11 cellular contexts compared by ENCODE assay signal in genomic region chr22:19869497-19870152, GRCh38. TPM values are rescaled to one million over a fixed set of nuclear protein-coding genes. Genes with fewer than 3 reads are reported as not detected.
DNase-seq lines count a peak whose midpoint lies in the region; ATAC-seq and TF ChIP-seq lines count a peak whose summit lies in the region.
"Had no signal": no experiment of that assay in that cellular context is flagged by ENCODE, and none has a peak within 500 bp of the region (broad histone marks: within the 10 kb centered on the region; RNA-seq: fewer than 3 reads in every experiment).

No MANE protein-coding gene starts in this region.

- H3K4me1 ChIP-seq in BE2C, result peaks cover 11% of the 10 kb centered on the region
- H3K4me1 ChIP-seq in osteoblast (ENCODE audit: insufficient read depth, low read length), result peaks cover 5% of the 10 kb centered on the region

- H3K27me3 ChIP-seq in BE2C (no peaks in the 10 kb centered on the region), H7 (ENCODE audit: control insufficient read depth, insufficient read depth, low read length) (no peaks in the 10 kb centered on the region), dorsolateral prefrontal cortex (no peaks in the 10 kb centered on the region), osteoblast (ENCODE audit: insufficient read depth, low read length) (no peaks in the 10 kb centered on the region)

- H3K79me2 ChIP-seq in osteoblast (ENCODE audit: insufficient read depth, low read length), result no peaks in the 10 kb centered on the region

- intact Hi-C loops in dorsolateral prefrontal cortex (cut with DNase I), result loop anchor here in 1 of 2 donors (10.0 kb wide), 1 partner anchor 55 kb away; no protein-coding TSS in a partner anchor

- H3K4me3 ChIP-seq in BE2C (ENCODE audit: low read depth, low read length), result no peak overlapping the region
- no peak overlapping the region for H3K4me3 ChIP-seq in H7 (ENCODE audit: insufficient read depth, low read depth, low read length)
- peak overlapping the region in 8 of 59 donors; percentile 3 to 40 (median 12) for H3K4me3 ChIP-seq in dorsolateral prefrontal cortex
- H3K4me3 ChIP-seq in osteoblast (ENCODE audit: insufficient read depth, low read length), result no peak overlapping the region

- H3K4me2 ChIP-seq in osteoblast (ENCODE audit: insufficient read depth, low read length), result no peak overlapping the region

- H3K36me3 ChIP-seq in BE2C, result no peaks in the 10 kb centered on the region
- H3K36me3 ChIP-seq in H7 (replicated peaks; ENCODE audit: control insufficient read depth, insufficient read depth, low read length), result no peaks in the 10 kb centered on the region
- H3K36me3 ChIP-seq in osteoblast (ENCODE audit: insufficient read depth, low read length), result no peaks in the 10 kb centered on the region

- no peaks in the 10 kb centered on the region for H3K9me3 ChIP-seq in BE2C
- H3K9me3 ChIP-seq in osteoblast (ENCODE audit: low read depth, low read length), result no peaks in the 10 kb centered on the region

- TF ChIP-seq CTCF in BE2C (IDR thresholded peaks at IDR 0.05; ENCODE audit: low read depth, low read length), result no peak
- TF ChIP-seq CTCF in dorsolateral prefrontal cortex (IDR thresholded peaks at IDR 0.05 in 54 of 56, conservative IDR thresholded peaks at IDR 0.05 in 2 of 56; ENCODE audit: low read depth in 1 of 56, partially characterized antibody in 56 of 56), result peak in 4 of 56 donors; percentile 9 to 32 (median 10)
- TF ChIP-seq CTCF in osteoblast (IDR thresholded peaks at IDR 0.05; ENCODE audit: extremely low read depth, low read depth, low read length), result no peak

- peak overlapping the region in 34 of 59 donors; percentile 4 to 80 (median 54) for H3K27ac ChIP-seq in dorsolateral prefrontal cortex
- no peak overlapping the region for H3K27ac ChIP-seq in osteoblast (ENCODE audit: low read depth, low read length)

- H2AFZ ChIP-seq in osteoblast (ENCODE audit: low read length), result no peak overlapping the region

- DNase-seq in BE2C, result peak; percentile 1
- peak; percentile 39 for DNase-seq in H7
- peak in 7 of 10 donors; percentile 13 to 42 (median 30) for DNase-seq in dorsolateral prefrontal cortex
- peak; percentile 27 for DNase-seq in osteoblast (ENCODE audit: insufficient read length, low spot score, missing footprints)
- no peak for DNase-seq in KG1 (lab: John Stamatoyannopoulos, UW)
- no peak for DNase-seq in GOT3 (lab: John Stamatoyannopoulos, UW)
- DNase-seq: activated CD4-positive, alpha-beta T cell treated with anti-CD3 and anti-CD28 coated beads for 36 hours; NCI-H1930; NCI-H510A; SIG-M5 had no signal

- no peaks in the 10 kb centered on the region for H4K20me1 ChIP-seq in osteoblast (ENCODE audit: insufficient read depth, low read length)

- ATAC-seq in HG02623 (IDR thresholded peaks at IDR 0.05; ENCODE audit: unreplicated experiment), result no peak
- ATAC-seq: activated CD4-positive, alpha-beta T cell treated with anti-CD3 and anti-CD28 coated beads for 36 hours had no signal

RNA-seq across cellular contexts. Expression of gene GNB1L, which starts 15.0 kb away (rescaled TPM):
- 3.2 TPM for polyA plus RNA-seq in BE2C (2012; ENCODE audit: insufficient read depth, insufficient read length, low read depth)
- 31.4 and 38.2 TPM in 2 replicates for total RNA-seq in H7 (2014; rRNA removed; shearing (Covaris generic))
- total RNA-seq in dorsolateral prefrontal cortex, result 10 to 100 TPM in 25 of 120 experiments, 1 to 10 TPM in 95; 4.8 to 17.5 (median 8.3) TPM
- total RNA-seq in osteoblast, result 4.0 and 5.6 TPM in 2 replicates

RNA-seq across cellular contexts. Expression of gene RTL10, which starts 15.0 kb away (rescaled TPM):
- 49.7 TPM for polyA plus RNA-seq in BE2C (2012; ENCODE audit: insufficient read depth, insufficient read length, low read depth)
- 12.3 and 12.7 TPM in 2 replicates for total RNA-seq in H7 (2014; rRNA removed; shearing (Covaris generic))
- total RNA-seq in dorsolateral prefrontal cortex, result 10 to 100 TPM; 15.9 to 53.5 (median 30.1) TPM
- 10.3 and 11.9 TPM in 2 replicates for total RNA-seq in osteoblast

Comparison
In these comparisons a context has a peak if more than half of its experiments do, and no peak if none do; other contexts are left out.
1. DNase-seq: peak in BE2C (single experiment), H7 (single experiment), dorsolateral prefrontal cortex (7 of 10) and osteoblast (single experiment); none in KG1 (single experiment) and GOT3 (single experiment).